1 cellular context compared by ENCODE assay signal in the genomic region with DNA sequence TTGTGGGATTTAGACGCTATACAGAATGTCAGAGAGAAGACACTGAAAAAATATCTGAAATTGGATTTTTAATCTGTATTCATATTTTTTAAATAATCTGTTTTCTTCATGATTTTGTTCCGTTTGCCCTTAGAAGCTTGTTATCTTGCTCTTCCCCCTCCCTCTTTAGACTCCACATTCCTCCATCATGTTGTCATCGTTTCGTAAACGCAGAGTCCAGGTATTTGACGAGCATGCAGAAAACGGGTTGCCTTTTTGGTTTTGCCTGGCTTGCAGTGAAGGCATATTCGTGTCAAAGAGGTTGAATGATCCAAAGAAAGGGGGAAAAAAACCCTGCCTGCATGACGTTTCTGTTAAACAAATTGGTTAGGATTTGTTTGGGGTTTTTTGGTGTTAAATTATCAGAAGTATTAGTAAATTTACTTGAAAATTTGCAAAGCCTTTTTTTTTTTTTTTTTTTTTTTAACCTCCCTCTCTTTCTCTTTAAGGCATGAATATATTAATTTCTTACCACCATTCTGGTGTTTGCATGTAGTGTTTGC.
TF ChIP-seq lines count a peak whose summit lies in the region.

No MANE protein-coding gene starts in this region.

TF ChIP-seq in HepG2, 621 proteins besides CTCF, POLR2A, EP300 and RAD21 (continued from another document and continues in another):
- TF ChIP-seq PHF21A (CRISPR knock-in tag; IDR thresholded peaks at IDR 0.05) (no peak), SMARCE1 (IDR thresholded peaks at IDR 0.05; ENCODE audit: borderline replicate concordance) (no peak), GATAD1 (CRISPR knock-in tag; IDR thresholded peaks at IDR 0.05) (0 out of 2 replicates have a peak, but pooled peaks have one; percentile 31), TBX3 (IDR thresholded peaks at IDR 0.05; ENCODE audit: borderline replicate concordance) (no peak), NFKBIZ (CRISPR knock-in tag; IDR thresholded peaks at IDR 0.05) (no peak), DNMT3B (CRISPR knock-in tag; conservative IDR thresholded peaks at IDR 0.05) (no peak), MED8 (CRISPR knock-in tag; IDR thresholded peaks at IDR 0.05; ENCODE audit: insufficient replicate concordance) (no peak), ZNF329 (CRISPR knock-in tag; IDR thresholded peaks at IDR 0.05; ENCODE audit: low read depth) (no peak), NCOA1 (CRISPR knock-in tag; IDR thresholded peaks at IDR 0.05) (no peak), ELF3 (CRISPR knock-in tag; IDR thresholded peaks at IDR 0.05) (peak; percentile 26; the same call in 1 of the 2 replicates), KLF12 (CRISPR knock-in tag; IDR thresholded peaks at IDR 0.05; ENCODE audit: borderline replicate concordance) (no peak), RXRB (CRISPR knock-in tag; IDR thresholded peaks at IDR 0.05; ENCODE audit: borderline replicate concordance) (0 out of 2 replicates have a peak, but pooled peaks have one; percentile 8), THAP11 (CRISPR knock-in tag; IDR thresholded peaks at IDR 0.05) (no peak), TEAD3 (CRISPR knock-in tag; optimal IDR thresholded peaks at IDR 0.05; ENCODE audit: borderline replicate concordance) (peak; percentile 99), KDM6A (CRISPR knock-in tag; IDR thresholded peaks at IDR 0.05; ENCODE audit: low read depth) (0 out of 2 replicates have a peak, but pooled peaks have one; percentile 12), RBM22 (optimal IDR thresholded peaks at IDR 0.05; ENCODE audit: low read length) (no peak), ZNF652 (CRISPR knock-in tag; IDR thresholded peaks at IDR 0.05; ENCODE audit: borderline replicate concordance, low read depth) (no peak), NR2C2 (CRISPR knock-in tag; IDR thresholded peaks at IDR 0.05; ENCODE audit: borderline replicate concordance) (no peak), ARNTL (CRISPR knock-in tag; IDR thresholded peaks at IDR 0.05) (no peak), ZMYM4 (CRISPR knock-in tag; IDR thresholded peaks at IDR 0.05) (no peak), TOE1 (CRISPR knock-in tag; IDR thresholded peaks at IDR 0.05) (no peak), ZNF816 (CRISPR knock-in tag; IDR thresholded peaks at IDR 0.05; ENCODE audit: borderline replicate concordance) (no peak), SP140L (CRISPR knock-in tag; IDR thresholded peaks at IDR 0.05; ENCODE audit: borderline replicate concordance) (no peak), ZNF616 (CRISPR knock-in tag; IDR thresholded peaks at IDR 0.05; ENCODE audit: low read depth) (no peak), HCFC1 (IDR thresholded peaks at IDR 0.05; ENCODE audit: low read depth, low read length) (no peak)
- TF ChIP-seq, protein P1, sequence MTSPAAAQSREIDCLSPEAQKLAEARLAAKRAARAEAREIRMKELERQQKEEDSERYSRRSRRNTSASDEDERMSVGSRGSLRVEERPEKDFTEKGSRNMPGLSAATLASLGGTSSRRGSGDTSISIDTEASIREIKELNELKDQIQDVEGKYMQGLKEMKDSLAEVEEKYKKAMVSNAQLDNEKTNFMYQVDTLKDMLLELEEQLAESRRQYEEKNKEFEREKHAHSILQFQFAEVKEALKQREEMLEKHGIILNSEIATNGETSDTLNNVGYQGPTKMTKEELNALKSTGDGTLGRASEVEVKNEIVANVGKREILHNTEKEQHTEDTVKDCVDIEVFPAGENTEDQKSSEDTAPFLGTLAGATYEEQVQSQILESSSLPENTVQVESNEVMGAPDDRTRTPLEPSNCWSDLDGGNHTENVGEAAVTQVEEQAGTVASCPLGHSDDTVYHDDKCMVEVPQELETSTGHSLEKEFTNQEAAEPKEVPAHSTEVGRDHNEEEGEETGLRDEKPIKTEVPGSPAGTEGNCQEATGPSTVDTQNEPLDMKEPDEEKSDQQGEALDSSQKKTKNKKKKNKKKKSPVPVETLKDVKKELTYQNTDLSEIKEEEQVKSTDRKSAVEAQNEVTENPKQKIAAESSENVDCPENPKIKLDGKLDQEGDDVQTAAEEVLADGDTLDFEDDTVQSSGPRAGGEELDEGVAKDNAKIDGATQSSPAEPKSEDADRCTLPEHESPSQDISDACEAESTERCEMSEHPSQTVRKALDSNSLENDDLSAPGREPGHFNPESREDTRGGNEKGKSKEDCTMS (CRISPR knock-in tag; conservative IDR thresholded peaks at IDR 0.05), result no peak
- TF ChIP-seq, protein P2, sequence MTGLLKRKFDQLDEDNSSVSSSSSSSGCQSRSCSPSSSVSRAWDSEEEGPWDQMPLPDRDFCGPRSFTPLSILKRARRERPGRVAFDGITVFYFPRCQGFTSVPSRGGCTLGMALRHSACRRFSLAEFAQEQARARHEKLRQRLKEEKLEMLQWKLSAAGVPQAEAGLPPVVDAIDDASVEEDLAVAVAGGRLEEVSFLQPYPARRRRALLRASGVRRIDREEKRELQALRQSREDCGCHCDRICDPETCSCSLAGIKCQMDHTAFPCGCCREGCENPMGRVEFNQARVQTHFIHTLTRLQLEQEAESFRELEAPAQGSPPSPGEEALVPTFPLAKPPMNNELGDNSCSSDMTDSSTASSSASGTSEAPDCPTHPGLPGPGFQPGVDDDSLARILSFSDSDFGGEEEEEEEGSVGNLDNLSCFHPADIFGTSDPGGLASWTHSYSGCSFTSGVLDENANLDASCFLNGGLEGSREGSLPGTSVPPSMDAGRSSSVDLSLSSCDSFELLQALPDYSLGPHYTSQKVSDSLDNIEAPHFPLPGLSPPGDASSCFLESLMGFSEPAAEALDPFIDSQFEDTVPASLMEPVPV (CRISPR knock-in tag; IDR thresholded peaks at IDR 0.05), result no peak
- TF ChIP-seq, protein P3, sequence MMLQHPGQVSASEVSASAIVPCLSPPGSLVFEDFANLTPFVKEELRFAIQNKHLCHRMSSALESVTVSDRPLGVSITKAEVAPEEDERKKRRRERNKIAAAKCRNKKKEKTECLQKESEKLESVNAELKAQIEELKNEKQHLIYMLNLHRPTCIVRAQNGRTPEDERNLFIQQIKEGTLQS (CRISPR knock-in tag; IDR thresholded peaks at IDR 0.05), result peak; percentile 99
- TF ChIP-seq, protein P4, sequence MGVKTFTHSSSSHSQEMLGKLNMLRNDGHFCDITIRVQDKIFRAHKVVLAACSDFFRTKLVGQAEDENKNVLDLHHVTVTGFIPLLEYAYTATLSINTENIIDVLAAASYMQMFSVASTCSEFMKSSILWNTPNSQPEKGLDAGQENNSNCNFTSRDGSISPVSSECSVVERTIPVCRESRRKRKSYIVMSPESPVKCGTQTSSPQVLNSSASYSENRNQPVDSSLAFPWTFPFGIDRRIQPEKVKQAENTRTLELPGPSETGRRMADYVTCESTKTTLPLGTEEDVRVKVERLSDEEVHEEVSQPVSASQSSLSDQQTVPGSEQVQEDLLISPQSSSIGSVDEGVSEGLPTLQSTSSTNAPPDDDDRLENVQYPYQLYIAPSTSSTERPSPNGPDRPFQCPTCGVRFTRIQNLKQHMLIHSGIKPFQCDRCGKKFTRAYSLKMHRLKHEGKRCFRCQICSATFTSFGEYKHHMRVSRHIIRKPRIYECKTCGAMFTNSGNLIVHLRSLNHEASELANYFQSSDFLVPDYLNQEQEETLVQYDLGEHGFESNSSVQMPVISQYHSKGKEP (CRISPR knock-in tag; IDR thresholded peaks at IDR 0.05), result no peak
- TF ChIP-seq, protein P5, sequence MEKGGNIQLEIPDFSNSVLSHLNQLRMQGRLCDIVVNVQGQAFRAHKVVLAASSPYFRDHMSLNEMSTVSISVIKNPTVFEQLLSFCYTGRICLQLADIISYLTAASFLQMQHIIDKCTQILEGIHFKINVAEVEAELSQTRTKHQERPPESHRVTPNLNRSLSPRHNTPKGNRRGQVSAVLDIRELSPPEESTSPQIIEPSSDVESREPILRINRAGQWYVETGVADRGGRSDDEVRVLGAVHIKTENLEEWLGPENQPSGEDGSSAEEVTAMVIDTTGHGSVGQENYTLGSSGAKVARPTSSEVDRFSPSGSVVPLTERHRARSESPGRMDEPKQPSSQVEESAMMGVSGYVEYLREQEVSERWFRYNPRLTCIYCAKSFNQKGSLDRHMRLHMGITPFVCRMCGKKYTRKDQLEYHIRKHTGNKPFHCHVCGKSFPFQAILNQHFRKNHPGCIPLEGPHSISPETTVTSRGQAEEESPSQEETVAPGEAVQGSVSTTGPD (CRISPR knock-in tag; IDR thresholded peaks at IDR 0.05), result no peak
- TF ChIP-seq, protein P6, sequence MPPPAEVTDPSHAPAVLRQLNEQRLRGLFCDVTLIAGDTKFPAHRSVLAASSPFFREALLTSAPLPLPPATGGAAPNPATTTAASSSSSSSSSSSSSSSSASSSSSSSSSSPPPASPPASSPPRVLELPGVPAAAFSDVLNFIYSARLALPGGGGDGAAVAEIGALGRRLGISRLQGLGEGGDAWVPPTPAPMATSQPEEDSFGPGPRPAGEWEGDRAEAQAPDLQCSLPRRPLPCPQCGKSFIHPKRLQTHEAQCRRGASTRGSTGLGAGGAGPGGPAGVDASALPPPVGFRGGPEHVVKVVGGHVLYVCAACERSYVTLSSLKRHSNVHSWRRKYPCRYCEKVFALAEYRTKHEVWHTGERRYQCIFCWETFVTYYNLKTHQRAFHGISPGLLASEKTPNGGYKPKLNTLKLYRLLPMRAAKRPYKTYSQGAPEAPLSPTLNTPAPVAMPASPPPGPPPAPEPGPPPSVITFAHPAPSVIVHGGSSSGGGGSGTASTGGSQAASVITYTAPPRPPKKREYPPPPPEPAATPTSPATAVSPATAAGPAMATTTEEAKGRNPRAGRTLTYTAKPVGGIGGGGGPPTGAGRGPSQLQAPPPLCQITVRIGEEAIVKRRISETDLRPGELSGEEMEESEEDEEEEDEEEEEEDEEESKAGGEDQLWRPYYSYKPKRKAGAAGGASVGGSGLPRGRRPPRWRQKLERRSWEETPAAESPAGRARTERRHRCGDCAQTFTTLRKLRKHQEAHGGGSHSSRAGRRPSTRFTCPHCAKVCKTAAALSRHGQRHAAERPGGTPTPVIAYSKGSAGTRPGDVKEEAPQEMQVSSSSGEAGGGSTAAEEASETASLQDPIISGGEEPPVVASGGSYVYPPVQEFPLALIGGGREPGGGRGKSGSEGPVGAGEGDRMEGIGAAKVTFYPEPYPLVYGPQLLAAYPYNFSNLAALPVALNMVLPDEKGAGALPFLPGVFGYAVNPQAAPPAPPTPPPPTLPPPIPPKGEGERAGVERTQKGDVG (CRISPR knock-in tag; IDR thresholded peaks at IDR 0.05; ENCODE audit: borderline replicate concordance), result no peak
- TF ChIP-seq, protein P7, sequence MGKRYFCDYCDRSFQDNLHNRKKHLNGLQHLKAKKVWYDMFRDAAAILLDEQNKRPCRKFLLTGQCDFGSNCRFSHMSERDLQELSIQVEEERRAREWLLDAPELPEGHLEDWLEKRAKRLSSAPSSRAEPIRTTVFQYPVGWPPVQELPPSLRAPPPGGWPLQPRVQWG (CRISPR knock-in tag; IDR thresholded peaks at IDR 0.05; ENCODE audit: borderline replicate concordance, low read depth), result no peak
- TF ChIP-seq, protein P8, sequence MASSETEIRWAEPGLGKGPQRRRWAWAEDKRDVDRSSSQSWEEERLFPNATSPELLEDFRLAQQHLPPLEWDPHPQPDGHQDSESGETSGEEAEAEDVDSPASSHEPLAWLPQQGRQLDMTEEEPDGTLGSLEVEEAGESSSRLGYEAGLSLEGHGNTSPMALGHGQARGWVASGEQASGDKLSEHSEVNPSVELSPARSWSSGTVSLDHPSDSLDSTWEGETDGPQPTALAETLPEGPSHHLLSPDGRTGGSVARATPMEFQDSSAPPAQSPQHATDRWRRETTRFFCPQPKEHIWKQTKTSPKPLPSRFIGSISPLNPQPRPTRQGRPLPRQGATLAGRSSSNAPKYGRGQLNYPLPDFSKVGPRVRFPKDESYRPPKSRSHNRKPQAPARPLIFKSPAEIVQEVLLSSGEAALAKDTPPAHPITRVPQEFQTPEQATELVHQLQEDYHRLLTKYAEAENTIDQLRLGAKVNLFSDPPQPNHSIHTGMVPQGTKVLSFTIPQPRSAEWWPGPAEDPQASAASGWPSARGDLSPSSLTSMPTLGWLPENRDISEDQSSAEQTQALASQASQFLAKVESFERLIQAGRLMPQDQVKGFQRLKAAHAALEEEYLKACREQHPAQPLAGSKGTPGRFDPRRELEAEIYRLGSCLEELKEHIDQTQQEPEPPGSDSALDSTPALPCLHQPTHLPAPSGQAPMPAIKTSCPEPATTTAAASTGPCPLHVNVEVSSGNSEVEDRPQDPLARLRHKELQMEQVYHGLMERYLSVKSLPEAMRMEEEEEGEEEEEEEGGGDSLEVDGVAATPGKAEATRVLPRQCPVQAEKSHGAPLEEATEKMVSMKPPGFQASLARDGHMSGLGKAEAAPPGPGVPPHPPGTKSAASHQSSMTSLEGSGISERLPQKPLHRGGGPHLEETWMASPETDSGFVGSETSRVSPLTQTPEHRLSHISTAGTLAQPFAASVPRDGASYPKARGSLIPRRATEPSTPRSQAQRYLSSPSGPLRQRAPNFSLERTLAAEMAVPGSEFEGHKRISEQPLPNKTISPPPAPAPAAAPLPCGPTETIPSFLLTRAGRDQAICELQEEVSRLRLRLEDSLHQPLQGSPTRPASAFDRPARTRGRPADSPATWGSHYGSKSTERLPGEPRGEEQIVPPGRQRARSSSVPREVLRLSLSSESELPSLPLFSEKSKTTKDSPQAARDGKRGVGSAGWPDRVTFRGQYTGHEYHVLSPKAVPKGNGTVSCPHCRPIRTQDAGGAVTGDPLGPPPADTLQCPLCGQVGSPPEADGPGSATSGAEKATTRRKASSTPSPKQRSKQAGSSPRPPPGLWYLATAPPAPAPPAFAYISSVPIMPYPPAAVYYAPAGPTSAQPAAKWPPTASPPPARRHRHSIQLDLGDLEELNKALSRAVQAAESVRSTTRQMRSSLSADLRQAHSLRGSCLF (CRISPR knock-in tag; IDR thresholded peaks at IDR 0.05; ENCODE audit: borderline replicate concordance), result no peak
- TF ChIP-seq, protein P9, sequence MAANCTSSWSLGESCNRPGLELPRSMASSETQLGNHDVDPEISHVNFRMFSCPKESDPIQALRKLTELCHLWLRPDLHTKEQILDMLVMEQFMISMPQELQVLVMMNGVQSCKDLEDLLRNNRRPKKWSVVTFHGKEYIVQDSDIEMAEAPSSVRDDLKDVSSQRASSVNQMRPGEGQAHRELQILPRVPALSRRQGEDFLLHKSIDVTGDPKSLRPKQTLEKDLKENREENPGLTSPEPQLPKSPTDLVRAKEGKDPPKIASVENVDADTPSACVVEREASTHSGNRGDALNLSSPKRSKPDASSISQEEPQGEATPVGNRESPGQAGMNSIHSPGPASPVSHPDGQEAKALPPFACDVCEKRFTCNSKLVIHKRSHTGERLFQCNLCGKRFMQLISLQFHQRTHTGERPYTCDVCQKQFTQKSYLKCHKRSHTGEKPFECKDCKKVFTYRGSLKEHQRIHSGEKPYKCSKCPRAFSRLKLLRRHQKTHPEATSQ (CRISPR knock-in tag; IDR thresholded peaks at IDR 0.05; ENCODE audit: borderline replicate concordance), result no peak
- TF ChIP-seq, protein P10, sequence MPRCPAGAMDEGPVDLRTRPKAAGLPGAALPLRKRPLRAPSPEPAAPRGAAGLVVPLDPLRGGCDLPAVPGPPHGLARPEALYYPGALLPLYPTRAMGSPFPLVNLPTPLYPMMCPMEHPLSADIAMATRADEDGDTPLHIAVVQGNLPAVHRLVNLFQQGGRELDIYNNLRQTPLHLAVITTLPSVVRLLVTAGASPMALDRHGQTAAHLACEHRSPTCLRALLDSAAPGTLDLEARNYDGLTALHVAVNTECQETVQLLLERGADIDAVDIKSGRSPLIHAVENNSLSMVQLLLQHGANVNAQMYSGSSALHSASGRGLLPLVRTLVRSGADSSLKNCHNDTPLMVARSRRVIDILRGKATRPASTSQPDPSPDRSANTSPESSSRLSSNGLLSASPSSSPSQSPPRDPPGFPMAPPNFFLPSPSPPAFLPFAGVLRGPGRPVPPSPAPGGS (CRISPR knock-in tag; IDR thresholded peaks at IDR 0.05), result no peak
